1 cellular context compared by ENCODE assay signal in genomic region chr11:121023848-121024751, GRCh38.
TF ChIP-seq lines count a peak whose summit lies in the region.

Gene TBCEL (plus strand): TSS chr11:121024102. CDS start chr11:121045691, 21,589 bp downstream.

TF ChIP-seq in GM12878, 131 proteins besides CTCF, POLR2A, EP300 and RAD21 (continued from another document and continues in another):
- TF ChIP-seq E4F1 (IDR thresholded peaks at IDR 0.05; ENCODE audit: borderline replicate concordance, partially characterized antibody) (peak; percentile 49), NFIC (IDR thresholded peaks at IDR 0.05; ENCODE audit: low read depth, low read length) (no peak), MTA3 (IDR thresholded peaks at IDR 0.05; ENCODE audit: borderline replicate concordance, low read length) (no peak), DPF2 (IDR thresholded peaks at IDR 0.05) (peak; percentile 68), TARDBP (IDR thresholded peaks at IDR 0.05; ENCODE audit: borderline replicate concordance) (no peak), SIN3A (IDR thresholded peaks at IDR 0.05; ENCODE audit: low read depth, low read length) (peak; percentile 72; the same call in 1 of the 2 replicates), NKRF (conservative IDR thresholded peaks at IDR 0.05) (peak; percentile 72; the same call in 1 of the 2 replicates), HDAC2 (IDR thresholded peaks at IDR 0.05) (no peak), SMAD5 (IDR thresholded peaks at IDR 0.05; ENCODE audit: low read depth) (no peak), ZNF687 (IDR thresholded peaks at IDR 0.05) (peak; percentile 73; the same call in 1 of the 2 replicates), ZBTB33 (IDR thresholded peaks at IDR 0.05) (no peak), PML (IDR thresholded peaks at IDR 0.05; ENCODE audit: low read length) (no peak), SPI1 (IDR thresholded peaks at IDR 0.05; ENCODE audit: borderline replicate concordance, insufficient read depth, low read depth, low read length) (no peak), CHD4 (IDR thresholded peaks at IDR 0.05) (no peak), RAD51 (IDR thresholded peaks at IDR 0.05) (peak; percentile 98), IKZF2 (IDR thresholded peaks at IDR 0.05) (no peak), POLR2AphosphoS5 (IDR thresholded peaks at IDR 0.05; ENCODE audit: low read length) (peak; percentile 33; the same call in 1 of the 2 replicates), SIX5 (IDR thresholded peaks at IDR 0.05; ENCODE audit: low read depth, low read length, severe bottlenecking) (peak; percentile 35), REST (IDR thresholded peaks at IDR 0.05; ENCODE audit: low read depth, low read length) (no peak), USF1 (IDR thresholded peaks at IDR 0.05; ENCODE audit: borderline replicate concordance, extremely low read length, insufficient read depth, low read depth, low read length) (peak; percentile 98), POU2F2 (IDR thresholded peaks at IDR 0.05; ENCODE audit: borderline replicate concordance, low read depth, low read length) (peak; percentile 52; the same call in 1 of the 3 replicates), TAF1 (IDR thresholded peaks at IDR 0.05; ENCODE audit: borderline replicate concordance, low read depth, low read length) (peak; percentile 71), SUZ12 (IDR thresholded peaks at IDR 0.05; ENCODE audit: unreplicated experiment) (no peak), ETV6 (conservative IDR thresholded peaks at IDR 0.05 in 1 of 2, IDR thresholded peaks at IDR 0.05 in 1 of 2; ENCODE audit: borderline replicate concordance in 1 of 2, low read depth in 1 of 2) (no peak), MXI1 (IDR thresholded peaks at IDR 0.05; ENCODE audit: low read depth, low read length) (peak; percentile 91), CUX1 (IDR thresholded peaks at IDR 0.05; ENCODE audit: insufficient replicate concordance, low read depth, low read length) (no peak), PBX3 (IDR thresholded peaks at IDR 0.05; ENCODE audit: insufficient replicate concordance, low read depth, low read length) (no peak), BCLAF1 (IDR thresholded peaks at IDR 0.05) (no peak)
